Comparison of ENCODE assay signal across 9 cellular contexts in the genomic region with DNA sequence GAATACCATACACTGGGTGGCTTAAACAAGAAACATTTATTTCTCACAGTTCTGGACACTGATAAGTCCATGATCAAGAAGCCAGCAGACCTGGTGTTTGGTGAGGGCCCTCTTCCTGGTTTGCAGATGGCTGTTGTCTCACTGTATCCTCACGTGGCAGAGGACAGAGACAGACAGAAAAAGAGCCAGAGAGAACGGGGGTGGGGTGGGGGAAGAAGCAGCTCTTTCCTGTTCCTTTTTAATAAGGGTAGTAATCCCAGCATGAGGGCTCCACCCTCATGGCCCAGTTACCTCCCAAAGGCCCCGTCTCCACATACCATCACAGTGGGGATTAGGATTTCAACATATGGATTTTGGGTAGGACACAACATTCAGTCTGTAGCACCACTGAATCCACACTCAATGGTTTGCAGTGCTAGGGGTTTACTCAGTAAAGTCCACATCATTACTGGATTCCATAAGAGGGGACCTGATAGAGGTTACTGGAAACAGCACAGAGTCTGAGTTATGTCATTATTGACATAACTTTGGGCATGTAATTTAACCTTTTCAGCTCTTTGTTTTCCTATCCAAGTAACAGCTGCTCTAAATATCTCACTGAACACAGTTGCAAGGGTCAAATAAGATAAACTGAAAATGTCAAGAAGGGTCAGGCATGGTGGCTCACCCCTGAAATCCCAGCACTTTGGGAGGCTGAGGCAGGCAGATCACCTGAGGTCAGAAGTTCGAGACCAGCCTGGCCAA. TPM values are rescaled to one million over a fixed set of nuclear protein-coding genes. Genes with fewer than 3 reads are reported as not detected.
DNase-seq lines count a peak whose midpoint lies in the region; ATAC-seq and TF ChIP-seq lines count a peak whose summit lies in the region.
"Had no signal": no experiment of that assay in that cellular context is flagged by ENCODE, and none has a peak within 500 bp of the region (broad histone marks: within the 10 kb centered on the region; RNA-seq: fewer than 3 reads in every experiment).

No MANE protein-coding gene starts in this region.

- TF ChIP-seq CTCF in Panc1 (IDR thresholded peaks at IDR 0.05), result no peak

- BruUV-seq in Panc1 (replicated peaks; lab: Mats Ljungman, UMichigan), result no TSS peak

- no peaks in the 10 kb centered on the region for H3K9me3 ChIP-seq in HUES48 (ENCODE audit: control insufficient read depth, insufficient read depth, low read length)
- H3K9me3 ChIP-seq in Panc1 (ENCODE audit: control insufficient read depth, insufficient read depth, low read depth, low read length), result no peaks in the 10 kb centered on the region

- intact Hi-C loops in Panc1 (cut with micrococcal nuclease; ENCODE audit: unreplicated experiment), result loop anchor here (5.0 kb wide), 2 partner anchors 35 to 185 kb away; no protein-coding TSS in a partner anchor
- intact Hi-C loops in left cardiac atrium (cut with DNase I), result loop anchor here in 1 of 2 donors (10.0 kb wide), 1 partner anchor 618 kb away; no protein-coding TSS in a partner anchor
- intact Hi-C loops in sciatic nerve (cut with DNase I), result no loop called here

- CTCF ChIA-PET in Panc1 (lab: Charles Lee), result interaction anchor here (0.6 to 1.1 kb wide), 4 partner anchors 9 to 90 kb away, joined by 3 to 4 read pairs (median 3); no protein-coding TSS in a partner anchor

- H3K27ac ChIP-seq in HUES48 (ENCODE audit: low read depth, low read length) (peak overlapping the region; percentile 7), Panc1 (ENCODE audit: low read length) (no peak overlapping the region)
- H3K27ac ChIP-seq: foreskin keratinocyte had no signal

- no peak overlapping the region for H3K9ac ChIP-seq in HUES48 (ENCODE audit: low read depth, low read length)

- POLR2A ChIA-PET in Panc1 (lab: Charles Lee), result interaction anchor here (0.5 kb wide), 1 partner anchor 386 kb away, joined by 3 read pairs; no protein-coding TSS in a partner anchor

- H3K4me1 ChIP-seq in HUES48 (ENCODE audit: control insufficient read depth, insufficient read depth, low read length), result peaks cover 16% of the 10 kb centered on the region
- H3K4me1 ChIP-seq in Panc1 (ENCODE audit: control insufficient read depth, insufficient read depth, low read length), result no peaks in the 10 kb centered on the region
- H3K4me1 ChIP-seq: foreskin keratinocyte had no signal

- H3K27me3 ChIP-seq in HUES48 (ENCODE audit: control insufficient read depth, insufficient read depth, low read length), result no peaks in the 10 kb centered on the region
- no peaks in the 10 kb centered on the region for H3K27me3 ChIP-seq in Panc1 (ENCODE audit: control insufficient read depth, insufficient read depth, low read length)
- H3K27me3 ChIP-seq: foreskin keratinocyte had no signal

- ATAC-seq in Panc1 (peak; percentile 31; the same call in 1 of the 2 replicates), left cardiac atrium (peak; percentile 52 to 61), sciatic nerve (peak; percentile 36)

- DNase-seq in Panc1 (ENCODE audit: low read depth, low spot score) (no peak), left cardiac atrium (no peak), sciatic nerve (ENCODE audit: low spot score) (peak; percentile 51), iPS-NIHi7 (ENCODE audit: extremely low spot score) (no peak), NCI-H1048 (lab: John Stamatoyannopoulos, UW) (no peak)
- DNase-seq in activated CD8-positive, alpha-beta memory T cell treated with anti-CD3 and anti-CD28 coated beads for 24 hours, result no peak
- DNase-seq: foreskin keratinocyte, T-helper 2 cell had no signal

- H3K4me3 ChIP-seq in HUES48 (ENCODE audit: low read depth, low read length) (no peak overlapping the region), Panc1 (ENCODE audit: low read depth in 2 of 2, low read length in 2 of 2) (no peak overlapping the region)

- in situ Hi-C loops in Panc1 (cut with HindIII; ENCODE audit: low pct_unique_long_range_greater_than_20kb, low sequenced_read_pairs), result no loop called here

- H3K36me3 ChIP-seq in HUES48 (ENCODE audit: control insufficient read depth, insufficient read depth, low read length) (no peaks in the 10 kb centered on the region), Panc1 (ENCODE audit: control insufficient read depth, insufficient read depth, low read length) (no peaks in the 10 kb centered on the region)

RNA-seq across cellular contexts. Expression of gene RPAP3, which starts 53.2 kb away (rescaled TPM):
- total RNA-seq in Panc1 (2021; ENCODE audit: unreplicated experiment) (47.3 TPM), left cardiac atrium (10 to 100 TPM; 22.7 to 22.8 TPM), sciatic nerve (25.8 TPM)
- 18.4 TPM for polyA plus RNA-seq in Panc1 (2012; ENCODE audit: insufficient read length)
